In genomic region chr13:36515466-36515865, GRCh38 we compare ENCODE assay signal across 24 cellular contexts.
"Had no signal": no experiment of that assay in that cellular context is flagged by ENCODE, and none has a peak within 500 bp of the region (broad histone marks: within the 10 kb centered on the region; RNA-seq: fewer than 3 reads in every experiment).

No MANE protein-coding gene starts in this region.

- H3K27me3 ChIP-seq: left lung, neural progenitor cell, neutrophil, right atrium auricular region, right lobe of liver, tibial nerve, uterus had no signal

- DNase-seq: immature natural killer cell; kidney; left colon; left lung; lower lobe of right lung; mammary epithelial cell; mesenchymal stem cell; naive thymus-derived CD8-positive, alpha-beta T cell; nephron progenitor cell; occipital lobe; right lobe of liver; stimulated activated CD4-positive, alpha-beta T cell treated with anti-CD3 and anti-CD28 coated beads, Interleukin-1b, Interleukin-23, amount 100 ng/mL, for 48 hours; stimulated activated CD4-positive, alpha-beta T cell treated with anti-CD3 and anti-CD28 coated beads, Interleukin-2, amount 100 ng/mL, for 48 hours; stimulated activated CD4-positive, alpha-beta T cell treated with anti-CD3 and anti-CD28 coated beads, Interleukin-4, amount 100 ng/mL, for 4 hours; stimulated activated CD8-positive, alpha-beta memory T cell treated with anti-CD3 and anti-CD28 coated beads, Interleukin-4, amount 100 ng/mL, for 48 hours; stimulated activated naive CD4-positive, alpha-beta T cell treated with Interleukin-2 at 50 U/mL for 16 hours; stimulated activated naive CD8-positive, alpha-beta T cell treated with anti-CD3 and anti-CD28 coated beads, Interleukin-15, amount 100 ng/mL, for 72 hours; substantia nigra; uterus had no signal

- ATAC-seq: left colon; left lung; lower lobe of right lung; naive thymus-derived CD8-positive, alpha-beta T cell; right lobe of liver; stimulated activated naive CD8-positive, alpha-beta T cell treated with anti-CD3 and anti-CD28 coated beads, Interleukin-15, amount 100 ng/mL, for 72 hours had no signal

- H3K27ac ChIP-seq: left lung, lower lobe of right lung, neural progenitor cell, neutrophil, right atrium auricular region, right lobe of liver, tibial nerve, uterus had no signal

- H3K4me3 ChIP-seq: left lung, lower lobe of right lung, neural progenitor cell, right atrium auricular region, right lobe of liver, smooth muscle cell, tibial nerve, uterus had no signal

- H3K4me2 ChIP-seq: neural progenitor cell, smooth muscle cell had no signal

- H3K9me3 ChIP-seq: left lung, lower lobe of right lung, neutrophil, right atrium auricular region, right lobe of liver, tibial nerve, uterus had no signal

- H3K36me3 ChIP-seq: left lung, lower lobe of right lung, neural progenitor cell, neutrophil, right atrium auricular region, right lobe of liver, tibial nerve, uterus had no signal

- H3K4me1 ChIP-seq: left lung, lower lobe of right lung, right atrium auricular region, right lobe of liver, tibial nerve, uterus had no signal

- H3K9ac ChIP-seq: neural progenitor cell had no signal
